Comparison of ENCODE assay signal across 16 cellular contexts in the genomic region with DNA sequence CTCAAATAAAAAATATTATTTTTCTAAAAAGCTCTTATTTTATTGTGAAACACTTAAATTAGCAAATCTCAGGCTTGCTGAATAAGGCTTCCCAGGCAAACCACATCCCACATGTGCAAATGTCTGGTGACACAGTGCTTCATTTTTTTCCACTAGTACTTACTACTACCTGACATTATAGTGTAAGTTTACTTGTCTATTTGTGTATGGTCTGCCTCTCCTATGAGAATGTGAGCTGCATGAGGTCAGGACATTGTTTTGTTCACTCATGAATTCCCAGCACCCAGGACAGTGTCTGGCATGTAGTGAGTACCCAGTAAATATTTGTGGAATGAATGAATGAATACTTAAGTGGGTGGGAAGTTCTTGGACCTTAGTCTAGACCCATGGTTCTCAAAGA.
"Had no signal": no experiment of that assay in that cellular context is flagged by ENCODE, and none has a peak within 500 bp of the region (broad histone marks: within the 10 kb centered on the region; RNA-seq: fewer than 3 reads in every experiment).

No MANE protein-coding gene starts in this region.

- DNase-seq: activated CD4-positive, alpha-beta T cell treated with anti-CD3 and anti-CD28 coated beads, Interleukin-2, amount 50 U/mL, for 48 hours; activated naive CD4-positive, alpha-beta T cell; activated T-cell treated with anti-CD3 and anti-CD28 coated beads, Interleukin-2, amount 50 U/mL, for 72 hours; caudate nucleus; effector CD4-positive, alpha-beta T cell; glutamatergic neuron; left ventricle myocardium superior; retina; stimulated activated CD4-positive, alpha-beta T cell treated with anti-CD3 and anti-CD28 coated beads, Interleukin-4, amount 100 ng/mL, for 4 hours; uterus had no signal

- H3K9ac ChIP-seq: parathyroid adenoma had no signal

- H3K27ac ChIP-seq: coronary artery, parathyroid adenoma, skin epidermis, uterus had no signal

- H3K4me3 ChIP-seq: coronary artery, skin epidermis, uterus had no signal

- H3K4me3 Mint-ChIP-seq: activated T-cell treated with anti-CD3 and anti-CD28 coated beads, Interleukin-2, amount 50 U/mL, for 72 hours; neural crest cell had no signal

- ATAC-seq: activated CD4-positive, CD25-positive, alpha-beta regulatory T cell treated with anti-CD3 and anti-CD28 coated beads, Interleukin-2, amount 50 U/mL, for 24 hours; activated T-cell treated with anti-CD3 and anti-CD28 coated beads, Interleukin-2, amount 50 U/mL, for 72 hours; left ventricle myocardium superior had no signal

- H3K9me3 ChIP-seq: uterus had no signal

- H3K4me1 ChIP-seq: uterus had no signal

- H3K27me3 ChIP-seq: uterus had no signal

- H3K36me3 ChIP-seq: uterus had no signal

- H3K9me3 Mint-ChIP-seq: T-helper 2 cell treated with Interferon-gamma antibody and Interleukin-4, amounts not matched to agents 5 μg/mL and 100 μg/mL, for 36 hours had no signal

- H2AFZ ChIP-seq: parathyroid adenoma had no signal

- H3K27ac Mint-ChIP-seq: activated T-cell treated with anti-CD3 and anti-CD28 coated beads, Interleukin-2, amount 50 U/mL, for 72 hours had no signal
